24 cellular contexts compared by ENCODE assay signal in genomic region chr5:116467444-116467843, GRCh38.
"Had no signal": no experiment of that assay in that cellular context is flagged by ENCODE, and none has a peak within 500 bp of the region (broad histone marks: within the 10 kb centered on the region; RNA-seq: fewer than 3 reads in every experiment).

No MANE protein-coding gene starts in this region.

- H3K4me1 Mint-ChIP-seq: activated CD4-positive, alpha-beta memory T cell treated with anti-CD3 and anti-CD28 coated beads, Interleukin-2, amount 10 ng/mL, durations not matched to agents 7 days and 5 days; activated CD4-positive, alpha-beta T cell treated with anti-CD3 and anti-CD28 coated beads for 36 hours; activated T-helper 17 cell treated with anti-CD3 and anti-CD28 coated beads, Interleukin-2, amount 50 U/mL, for 72 hours had no signal

- H3K27me3 Mint-ChIP-seq: activated CD4-positive, alpha-beta memory T cell treated with anti-CD3 and anti-CD28 coated beads, Interleukin-2, amount 10 ng/mL, durations not matched to agents 7 days and 5 days; activated CD4-positive, alpha-beta T cell treated with anti-CD3 and anti-CD28 coated beads for 36 hours; activated naive CD8-positive, alpha-beta T cell; activated T-helper 17 cell treated with anti-CD3 and anti-CD28 coated beads, Interleukin-2, amount 50 U/mL, for 72 hours had no signal

- ATAC-seq: activated CD4-positive, alpha-beta T cell treated with anti-CD3 and anti-CD28 coated beads for 36 hours; activated T-helper 17 cell treated with anti-CD3 and anti-CD28 coated beads, Interleukin-2, amount 50 U/mL, for 72 hours had no signal

- H3K9me3 ChIP-seq: Peyer's patch, SJCRH30, SK-N-SH had no signal

- H3K4me1 ChIP-seq: Peyer's patch, SJCRH30 had no signal

- H3K9me2 ChIP-seq: SK-N-SH had no signal

- H3K27ac Mint-ChIP-seq: activated CD4-positive, alpha-beta memory T cell treated with anti-CD3 and anti-CD28 coated beads, Interleukin-2, amount 10 ng/mL, durations not matched to agents 7 days and 5 days; activated CD4-positive, alpha-beta T cell treated with anti-CD3 and anti-CD28 coated beads for 36 hours; activated naive CD4-positive, alpha-beta T cell treated with anti-CD3 and anti-CD28 coated beads for 36 hours; activated naive CD8-positive, alpha-beta T cell; activated T-helper 17 cell treated with anti-CD3 and anti-CD28 coated beads, Interleukin-2, amount 50 U/mL, for 72 hours had no signal

- H3K4me3 Mint-ChIP-seq: activated CD4-positive, alpha-beta memory T cell treated with anti-CD3 and anti-CD28 coated beads, Interleukin-2, amount 10 ng/mL, durations not matched to agents 7 days and 5 days; activated CD4-positive, alpha-beta T cell treated with anti-CD3 and anti-CD28 coated beads for 36 hours; activated naive CD4-positive, alpha-beta T cell treated with anti-CD3 and anti-CD28 coated beads for 36 hours; activated naive CD8-positive, alpha-beta T cell; activated T-helper 17 cell treated with anti-CD3 and anti-CD28 coated beads, Interleukin-2, amount 50 U/mL, for 72 hours had no signal

- H3K36me3 ChIP-seq: brain microvascular endothelial cell had no signal

- H3K27ac ChIP-seq: brain microvascular endothelial cell, KMS-11, Peyer's patch, RWPE1, SJCRH30, VCaP had no signal

- H3K4me2 ChIP-seq: KMS-11, SK-N-SH had no signal

- DNase-seq: activated CD4-positive, alpha-beta memory T cell treated with anti-CD3 and anti-CD28 coated beads, Interleukin-2, amount 10 ng/mL, durations not matched to agents 7 days and 5 days; activated CD4-positive, alpha-beta T cell treated with anti-CD3 and anti-CD28 coated beads for 36 hours; activated CD4-positive, alpha-beta T cell treated with anti-CD3 and anti-CD28 coated beads, Interleukin-2, amount 50 U/mL, for 1 hour; activated gamma-delta T cell; activated naive CD4-positive, alpha-beta T cell treated with anti-CD3 and anti-CD28 coated beads for 36 hours; activated T-cell treated with anti-CD3 and anti-CD28 coated beads for 4 hours; activated T-cell treated with anti-CD3 and anti-CD28 coated beads, Interleukin-2, amount 50 U/mL, for 48 hours; amygdala; brain microvascular endothelial cell; NCI-H1092; NCI-H1417; NCI-H2029 treated with DMSO at 0.1 percent for 48 hours; NCI-H510A treated with DMSO at 0.1 percent for 48 hours; NCI-H69; Peyer's patch; Right ventricle myocardium superior; SJCRH30; SK-N-SH; T-helper 1 cell had no signal

- H3K27me3 ChIP-seq: brain microvascular endothelial cell, Peyer's patch, SJCRH30 had no signal

- H3K4me3 ChIP-seq: Peyer's patch, SJCRH30 had no signal
